Comparison of ENCODE assay signal across 9 cellular contexts in the genomic region with DNA sequence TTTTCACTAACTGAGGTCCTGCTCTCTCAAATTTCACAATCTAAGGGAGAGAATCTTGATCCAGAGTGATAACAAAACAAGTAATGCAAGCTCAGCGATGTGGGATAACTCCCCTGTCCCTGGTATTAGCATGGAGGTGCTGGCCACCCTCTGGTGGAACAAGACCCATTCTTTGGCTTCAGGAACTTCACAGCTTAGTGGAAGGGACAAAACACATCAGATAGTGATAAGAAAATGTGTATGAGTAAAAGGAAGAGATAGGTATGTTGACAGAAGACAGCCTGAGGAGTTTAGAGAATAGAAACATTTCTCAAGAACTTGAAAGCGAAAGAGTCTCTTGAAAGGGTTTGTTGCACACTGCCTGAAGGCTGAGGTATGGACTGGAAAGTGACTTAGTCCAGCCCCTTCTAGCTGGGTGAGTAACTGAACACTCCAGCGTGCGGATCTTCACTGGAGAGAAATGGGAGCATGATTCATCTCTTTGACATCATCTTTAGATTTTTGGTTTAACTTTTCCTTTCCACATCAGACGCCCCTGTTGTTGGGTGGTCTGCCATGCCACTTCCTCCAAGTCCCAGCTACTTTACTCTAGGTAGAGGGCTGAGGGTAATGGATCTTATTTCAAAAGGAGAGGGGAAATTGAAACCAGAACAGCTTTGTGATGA. TPM values are rescaled to one million over a fixed set of nuclear protein-coding genes. Genes with fewer than 3 reads are reported as not detected.
DNase-seq lines count a peak whose midpoint lies in the region; ATAC-seq, FAIRE-seq and TF ChIP-seq lines count a peak whose summit lies in the region.
"Had no signal": no experiment of that assay in that cellular context is flagged by ENCODE, and none has a peak within 500 bp of the region (broad histone marks: within the 10 kb centered on the region; RNA-seq: fewer than 3 reads in every experiment).

No MANE protein-coding gene starts in this region.

- no peak for TF ChIP-seq CTCF in K562 (IDR thresholded peaks at IDR 0.05 in 2 of 3, conservative IDR thresholded peaks at IDR 0.05 in 1 of 3; ENCODE audit: insufficient read depth in 2 of 3, low read depth in 1 of 3, low read length in 3 of 3)

- H3K9me3 Mint-ChIP-seq in naive thymus-derived CD8-positive, alpha-beta T cell, result no peaks in the 10 kb centered on the region

- H3K27ac ChIP-seq in K562 (ENCODE audit: extremely low read depth, low read depth, low read length), result no peak overlapping the region

- no peak overlapping the region for H3K4me3 ChIP-seq in K562

- no peak overlapping the region for H3K27ac Mint-ChIP-seq in naive thymus-derived CD8-positive, alpha-beta T cell
- H3K27ac Mint-ChIP-seq in T-helper 17 cell, result no peak overlapping the region

- no peak overlapping the region for H3K4me3 Mint-ChIP-seq in naive thymus-derived CD8-positive, alpha-beta T cell
- no peak overlapping the region for H3K4me3 Mint-ChIP-seq in T-helper 17 cell

- ATAC-seq in HG03354 (IDR thresholded peaks at IDR 0.05; ENCODE audit: poor library complexity, severe bottlenecking, unreplicated experiment) (peak; percentile 89), K562 (no peak), T-helper 17 cell (no peak)
- no peak for ATAC-seq in naive thymus-derived CD8-positive, alpha-beta T cell

- no peak overlapping the region for H2AFZ ChIP-seq in K562 (ENCODE audit: low read depth, low read length)

- DNase-seq in stimulated activated CD4-positive, alpha-beta T cell treated with anti-CD3 and anti-CD28 coated beads, Interleukin-4, amount 100 ng/mL, for 24 hours, result peak; percentile 10
- no peak for DNase-seq in stimulated activated CD4-positive, alpha-beta T cell treated with anti-CD3 and anti-CD28 coated beads, Interleukin-12 subunit alpha, Interleukin-12 subunit beta, amount 100 ng/mL, for 4 hours
- no peak for DNase-seq in K562 (ENCODE audit: extremely low read depth in 1 of 4, low spot score in 3 of 4)
- DNase-seq in NCI-H1092 (lab: John Stamatoyannopoulos, UW), result no peak
- no peak for DNase-seq in naive thymus-derived CD8-positive, alpha-beta T cell
- no peak for DNase-seq in T-helper 17 cell
- no peak for DNase-seq in stimulated activated naive CD4-positive, alpha-beta T cell (lab: John Stamatoyannopoulos, UW)

- no peaks in the 10 kb centered on the region for H4K20me1 ChIP-seq in K562 (replicated peaks; ENCODE audit: control insufficient read depth, insufficient read depth, low read length)

- H3K79me2 ChIP-seq in K562 (ENCODE audit: control insufficient read depth, insufficient read depth, low read length), result no peaks in the 10 kb centered on the region

- intact Hi-C loops in K562 (cut with micrococcal nuclease), result no loop called here

- H3K27me3 ChIP-seq in K562 (ENCODE audit: control insufficient read depth in 2 of 2, insufficient read depth in 2 of 2, low read length in 2 of 2), result peaks cover 0 to 23% of the 10 kb centered on the region in 2 experiments; a peak in 2 of 5 replicates

- H3K27me3 Mint-ChIP-seq in naive thymus-derived CD8-positive, alpha-beta T cell, result peaks cover 4 to 41% (median 13%) of the 10 kb centered on the region in 5 donors
- peaks cover 58% of the 10 kb centered on the region for H3K27me3 Mint-ChIP-seq in T-helper 17 cell

- BruUV-seq in K562 (replicated peaks; lab: Mats Ljungman, UMichigan), result no TSS peak

- 0% methylated on average over 5 of the region's 5 CpGs for WGBS in K562 (ENCODE audit: insufficient coverage, low coverage, missing lambda C conversion rate)

- no peak for TF ChIP-seq POLR2A in K562 (conservative IDR thresholded peaks at IDR 0.05)

- no peak overlapping the region for H3K9ac ChIP-seq in K562 (ENCODE audit: insufficient read depth in 1 of 2, low read depth in 2 of 2, low read length in 2 of 2)

- peaks cover 0 to 3% of the 10 kb centered on the region in 2 experiments; a peak in 1 of 5 replicates for H3K4me1 ChIP-seq in K562 (replicated peaks in 1 of 2; ENCODE audit: control insufficient read depth in 2 of 2, insufficient read depth in 2 of 2, low read length in 2 of 2)

- FAIRE-seq in K562 (lab: Jason Lieb, UNC), result peak; percentile 6
- FAIRE-seq: endothelial cell of umbilical vein had no signal

- no peaks in the 10 kb centered on the region for H3K36me3 ChIP-seq in K562 (ENCODE audit: control insufficient read depth, insufficient read depth, low read length)

- in situ Hi-C loops in K562 (cut with MboI), result no loop called here

- CTCF ChIA-PET in K562 (lab: Yijun Ruan, JAX; ENCODE audit: low intra/inter-chr PET ratio), result no interaction called here

- peaks cover 0 to 10% (median 3%) of the 10 kb centered on the region in 4 donors for H3K4me1 Mint-ChIP-seq in naive thymus-derived CD8-positive, alpha-beta T cell
- H3K4me1 Mint-ChIP-seq in T-helper 17 cell, result peaks cover 3% of the 10 kb centered on the region

- no peak overlapping the region for H3K4me2 ChIP-seq in K562 (ENCODE audit: insufficient read depth, low read length)

- H3K9me3 ChIP-seq in K562 (replicated peaks; ENCODE audit: control insufficient read depth, insufficient read depth, low read depth, low read length), result no peaks in the 10 kb centered on the region
- no peaks in the 10 kb centered on the region for H3K9me3 ChIP-seq in T-helper 17 cell (ENCODE audit: control insufficient read depth, low read length, poor library complexity, severe bottlenecking)

- no peak for TF ChIP-seq EP300 in K562 (IDR thresholded peaks at IDR 0.05; ENCODE audit: low read length)

- no peaks in the 10 kb centered on the region for H3K36me3 Mint-ChIP-seq in naive thymus-derived CD8-positive, alpha-beta T cell
- peaks cover 4% of the 10 kb centered on the region for H3K36me3 Mint-ChIP-seq in T-helper 17 cell (ENCODE audit: low read depth)

- H3K9me1 ChIP-seq in K562 (ENCODE audit: control insufficient read depth, insufficient read depth, low read length), result no peaks in the 10 kb centered on the region

- no peak for TF ChIP-seq RAD21 in K562 (CRISPR knock-in tag; conservative IDR thresholded peaks at IDR 0.05 in 1 of 2, IDR thresholded peaks at IDR 0.05 in 1 of 2)

- POLR2A ChIA-PET in K562 (lab: Yijun Ruan, JAX), result interaction anchor here (0.7 kb wide), 1 partner anchor 462 kb away, joined by 4 read pairs; no protein-coding TSS in a partner anchor
- POLR2A ChIA-PET in naive thymus-derived CD8-positive, alpha-beta T cell (lab: Charles Lee), result no interaction called here

TF ChIP-seq in K562, 482 proteins besides CTCF, POLR2A, EP300 and RAD21:
- TF ChIP-seq BHLHE40 (IDR thresholded peaks at IDR 0.05; ENCODE audit: low read length) (no peak), CREBBP (IDR thresholded peaks at IDR 0.05; ENCODE audit: low read depth, low read length) (no peak), MEIS2 (IDR thresholded peaks at IDR 0.05; ENCODE audit: partially characterized antibody) (no peak), SMAD3 (CRISPR knock-in tag; conservative IDR thresholded peaks at IDR 0.05) (no peak), KLF13 (tag; IDR thresholded peaks at IDR 0.05; ENCODE audit: borderline replicate concordance, low read depth) (no peak), TBP (optimal IDR thresholded peaks at IDR 0.05; ENCODE audit: low read depth, low read length) (no peak), STAT5B (CRISPR knock-in tag; IDR thresholded peaks at IDR 0.05) (no peak), TCF7 (IDR thresholded peaks at IDR 0.05; ENCODE audit: borderline replicate concordance) (no peak), HDAC6 (IDR thresholded peaks at IDR 0.05; ENCODE audit: low read depth, low read length) (no peak), NCOA4 (IDR thresholded peaks at IDR 0.05; ENCODE audit: partially characterized antibody) (no peak)
TF ChIP-seq in K562: peak in this region for 0.

RNA-seq across cellular contexts. Expression of gene ZSWIM6, which starts 25.4 kb away (rescaled TPM):
- 3.1 and 3.9 TPM in 2 replicates for total RNA-seq in K562 (2011; cell fraction: chromatin; rRNA removed; ENCODE audit: low replicate concordance)
- 1.8 and 2.2 TPM in 2 replicates for total RNA-seq in K562 (2011; cell fraction: nucleolus; rRNA removed)
- 1.8 and 2.2 TPM in 2 replicates for total RNA-seq in K562 (2011; cell fraction: nucleoplasm; rRNA removed)
- 1.1 and 1.3 TPM in 2 replicates for total RNA-seq in K562 (2014; rRNA removed)
- 1.8 and 2.0 TPM in 2 replicates for total RNA-seq in K562 (2014; rRNA removed; fragmentation: Illumina TruSeq; extraction: Trizol)
- 1.7 and 2.0 TPM in 2 replicates for total RNA-seq in K562 (2015; rRNA removed; fragmentation: Illumina TruSeq; extraction: Trizol)
- 2.8 and 3.2 TPM in 2 replicates for total RNA-seq in K562 (2021)
- 2.7 and 3.8 TPM in 2 replicates for polyA plus RNA-seq in K562 (2011; rRNA removed)
- 1.7 and 3.2 TPM in 2 replicates for polyA plus RNA-seq in K562 (2011; cell fraction: cytosol; rRNA removed)
- polyA plus RNA-seq in K562 (2011; cell fraction: nucleus; rRNA removed), result 6.7 and 9.7 TPM in 2 replicates
- polyA plus RNA-seq in K562 (2012), result 1.5 and 2.4 TPM in 2 replicates
- polyA plus RNA-seq in K562 (2014; fragmentation: Illumina TruSeq; extraction: Trizol), result 3.0 and 3.1 TPM in 2 replicates
- 1 to 10 TPM in 1 of 2 experiments, under 1 TPM in 1; 0.81 to 1.6 TPM for polyA plus RNA-seq in K562 (2014; fragmentation: Nextera tagmentation; extraction: Ambion mirVana)
- polyA plus RNA-seq in K562 (2014; rRNA removed), result 1.6 and 2.2 TPM in 2 replicates
- 5.6 and 6.0 TPM in 2 replicates for polyA minus RNA-seq in K562 (2011; rRNA and poly(A)+ RNA removed)
- 2.6 and 3.3 TPM in 2 replicates for polyA minus RNA-seq in K562 (2011; cell fraction: cytosol; rRNA and poly(A)+ RNA removed)
- 2.8 and 7.3 TPM in 2 replicates for polyA minus RNA-seq in K562 (2011; cell fraction: nucleus; rRNA and poly(A)+ RNA removed)
- 10 to 100 TPM; 11.6 to 11.9 TPM for total RNA-seq in naive thymus-derived CD8-positive, alpha-beta T cell
- polyA plus RNA-seq in naive thymus-derived CD8-positive, alpha-beta T cell, result under 1 TPM; 0.14 to 0.59 (median 0.53) TPM
- total RNA-seq in T-helper 17 cell, result 1 to 10 TPM; 6.5 to 8.7 TPM
